In the genomic region with DNA sequence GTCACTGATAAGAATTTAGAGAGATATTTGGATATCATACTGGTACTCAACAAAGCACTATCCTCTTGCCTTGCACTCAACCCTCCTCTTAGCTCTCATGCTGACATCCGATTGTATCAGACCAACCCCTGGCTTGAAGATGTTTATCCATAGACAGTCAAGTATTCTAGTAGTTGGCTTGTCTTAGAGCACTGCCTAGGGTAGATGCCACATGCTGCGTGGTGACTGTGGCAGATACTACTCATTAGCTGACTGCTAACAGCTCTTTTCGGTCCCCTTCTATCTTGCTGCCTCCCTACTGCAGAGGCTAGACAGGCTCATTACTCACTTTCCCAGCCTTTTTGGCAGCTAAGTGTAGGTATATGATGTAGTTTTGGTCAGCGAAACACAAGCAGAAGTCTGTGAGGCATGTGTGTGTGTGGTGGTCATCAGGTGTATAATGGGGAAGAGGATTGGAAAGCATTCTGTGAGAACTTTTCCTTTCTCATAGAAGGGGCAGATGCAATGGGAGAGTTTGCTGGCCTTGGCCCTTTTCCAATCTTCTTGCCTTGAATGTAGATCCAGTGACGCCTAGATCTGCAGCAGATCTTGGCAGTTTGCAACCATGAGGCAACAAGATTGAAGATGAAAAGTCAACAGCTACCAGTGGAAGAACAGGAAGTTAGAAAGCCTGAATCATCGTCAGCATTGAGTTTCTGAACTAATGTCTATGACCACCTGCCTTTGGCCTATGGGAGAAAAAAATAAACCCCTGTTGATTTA, we compare ENCODE assay signal across 9 cellular contexts. TPM values are rescaled to one million over a fixed set of nuclear protein-coding genes. Genes with fewer than 3 reads are reported as not detected.
DNase-seq lines count a peak whose midpoint lies in the region; ATAC-seq and TF ChIP-seq lines count a peak whose summit lies in the region.
"Had no signal": no experiment of that assay in that cellular context is flagged by ENCODE, and none has a peak within 500 bp of the region (broad histone marks: within the 10 kb centered on the region; RNA-seq: fewer than 3 reads in every experiment).

No MANE protein-coding gene starts in this region.

- H3K36me3 Mint-ChIP-seq in Calu3 (ENCODE audit: insufficient read depth, unreplicated experiment), result peaks cover 12% of the 10 kb centered on the region
- H3K36me3 Mint-ChIP-seq: WTC11 had no signal

- CTCF ChIA-PET in Calu3 (lab: Charles Lee), result interaction anchor here (1.0 kb wide), 1 partner anchor 10 kb away, joined by 3 read pairs; no protein-coding TSS in a partner anchor

- TF ChIP-seq CTCF in Calu3 (IDR thresholded peaks at IDR 0.05; ENCODE audit: unreplicated experiment) (no peak), cardiac fibroblast (IDR thresholded peaks at IDR 0.05; ENCODE audit: low read depth, low read length) (no peak)

- no peaks in the 10 kb centered on the region for H3K9me3 ChIP-seq in mucosa of rectum (ENCODE audit: control insufficient read depth in 2 of 2, low read length in 2 of 2)

- no TSS peak for BruUV-seq in Calu3 (replicated peaks; lab: Mats Ljungman, UMichigan)

- DNase-seq in Calu3 (peak; percentile 12), NCI-H2196 treated with DMSO at 0.1 percent for 48 hours (lab: John Stamatoyannopoulos, UW; ENCODE audit: unreplicated experiment) (peak; percentile 71), cardiac fibroblast (ENCODE audit: low read depth in 2 of 2) (peak; percentile 90 to 97), NCI-H1105 (lab: John Stamatoyannopoulos, UW) (no peak)

- H3K4me1 ChIP-seq in mucosa of rectum (ENCODE audit: control insufficient read depth in 2 of 2, insufficient read depth in 2 of 2, low read length in 2 of 2), result peaks cover 10 to 22% of the 10 kb centered on the region in 2 donors

- H3K9ac ChIP-seq in mucosa of rectum (ENCODE audit: low read depth in 1 of 2, low read length in 2 of 2), result no peak overlapping the region

- intact Hi-C loops in Calu3 (cut with micrococcal nuclease; ENCODE audit: unreplicated experiment), result no loop called here

- H3K9me3 Mint-ChIP-seq in Calu3 (ENCODE audit: low read depth, unreplicated experiment), result peaks cover 2% of the 10 kb centered on the region

- H3K27me3 Mint-ChIP-seq in Calu3 (ENCODE audit: unreplicated experiment), result no peaks in the 10 kb centered on the region

- peaks cover 26% of the 10 kb centered on the region for H3K4me1 Mint-ChIP-seq in Calu3 (ENCODE audit: low read depth, unreplicated experiment)

- H3K27ac Mint-ChIP-seq in Calu3 (ENCODE audit: unreplicated experiment), result peak overlapping the region; percentile 52
- H3K27ac Mint-ChIP-seq: WTC11 had no signal

- no peaks in the 10 kb centered on the region for H3K36me3 ChIP-seq in mucosa of rectum (ENCODE audit: control insufficient read depth in 2 of 2, insufficient read depth in 2 of 2, low read length in 2 of 2)

- ATAC-seq in HG03354 (IDR thresholded peaks at IDR 0.05; ENCODE audit: poor library complexity, severe bottlenecking, unreplicated experiment) (no peak), GM19467 (IDR thresholded peaks at IDR 0.05; ENCODE audit: unreplicated experiment) (no peak), HG02798 (IDR thresholded peaks at IDR 0.05; ENCODE audit: poor library complexity, unreplicated experiment) (no peak)
- ATAC-seq: WTC11 had no signal

- no peaks in the 10 kb centered on the region for H3K27me3 ChIP-seq in mucosa of rectum (ENCODE audit: control insufficient read depth in 2 of 2, insufficient read depth in 2 of 2, low read length in 2 of 2)

- H3K27ac ChIP-seq in mucosa of rectum (ENCODE audit: low read depth in 2 of 2, low read length in 2 of 2), result peak overlapping the region; percentile 76

- no peak overlapping the region for H3K4me3 Mint-ChIP-seq in Calu3 (ENCODE audit: low read depth, unreplicated experiment)
- H3K4me3 Mint-ChIP-seq: WTC11 had no signal

- H3K4me3 ChIP-seq in cardiac fibroblast (replicated peaks in 1 of 2; ENCODE audit: low read depth in 2 of 2, low read length in 2 of 2) (no peak overlapping the region), mucosa of rectum (ENCODE audit: low read length in 2 of 2) (no peak overlapping the region)

RNA-seq across cellular contexts. Expression of gene IFNGR1, which starts 4.4 kb away (rescaled TPM):
- 22.6 and 26.4 TPM in 2 replicates for total RNA-seq in Calu3 (2022)

RNA-seq across cellular contexts. Expression of gene IL22RA2, which starts 50.1 kb away (rescaled TPM):
- total RNA-seq in Calu3 (2022), result not detected in 2 replicates
- total RNA-seq: WTC11 had no signal
